In the genomic region with DNA sequence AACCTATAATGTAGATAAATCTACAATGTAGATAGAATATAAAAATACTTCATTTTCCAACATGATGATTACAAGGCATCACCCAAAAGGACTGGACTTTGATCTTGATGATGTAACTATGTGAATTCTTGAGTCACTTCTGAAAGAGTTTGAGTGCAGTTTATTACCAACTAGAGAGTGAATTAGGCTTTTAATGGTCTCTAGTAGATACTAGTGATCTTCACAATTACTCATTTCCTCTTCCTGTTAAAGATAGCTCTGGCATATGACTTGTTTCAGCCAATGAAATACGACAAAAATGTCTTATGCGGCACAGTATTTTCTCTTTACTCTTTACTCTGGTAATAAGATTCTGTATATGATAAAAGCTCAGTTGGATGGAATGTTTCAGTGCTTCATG, we compare ENCODE assay signal across 34 cellular contexts.
"Had no signal": no experiment of that assay in that cellular context is flagged by ENCODE, and none has a peak within 500 bp of the region (broad histone marks: within the 10 kb centered on the region; RNA-seq: fewer than 3 reads in every experiment).

No MANE protein-coding gene starts in this region.

- H3K4me1 Mint-ChIP-seq: activated CD4-positive, alpha-beta memory T cell treated with anti-CD3 and anti-CD28 coated beads, Interleukin-2, amount 10 ng/mL, durations not matched to agents 7 days and 5 days; activated CD4-positive, alpha-beta T cell treated with anti-CD3 and anti-CD28 coated beads, Interleukin-2, amount 10 ng/mL, durations not matched to agents 7 days and 5 days; activated naive CD4-positive, alpha-beta T cell treated with anti-CD3 and anti-CD28 coated beads, Interleukin-2, amount 50 U/mL, for 24 hours; activated naive CD8-positive, alpha-beta T cell treated with anti-CD3 and anti-CD28 coated beads, Interleukin-2, amount 50 U/mL, for 24 hours; central memory CD8-positive, alpha-beta T cell; endodermal cell; immature natural killer cell; mesothelial cell of epicardium; naive B cell; stimulated activated naive B cell treated with anti-CD40 and anti-IgM and Interleukin-4, amounts not matched to agents 10 μg/mL and 1 μg/mL and 100 μg/mL, for 72 hours; WTC11 had no signal

- H3K9me3 Mint-ChIP-seq: activated naive CD4-positive, alpha-beta T cell treated with anti-CD3 and anti-CD28 coated beads, Interleukin-2, amount 50 U/mL, for 24 hours; endodermal cell had no signal

- H3K27ac ChIP-seq: esophagus muscularis mucosa, foreskin keratinocyte, heart left ventricle, pancreas, psoas muscle, sigmoid colon, stomach, thyroid gland, upper lobe of left lung, vagina had no signal

- H3K4me3 ChIP-seq: esophagus muscularis mucosa, heart left ventricle, pancreas, psoas muscle, sigmoid colon, stomach, thyroid gland, upper lobe of left lung, vagina had no signal

- DNase-seq: activated CD4-positive, alpha-beta memory T cell treated with anti-CD3 and anti-CD28 coated beads, Interleukin-2, amount 10 ng/mL, durations not matched to agents 7 days and 5 days; activated CD4-positive, alpha-beta T cell treated with anti-CD3 and anti-CD28 coated beads for 1 hour; activated CD4-positive, alpha-beta T cell treated with anti-CD3 and anti-CD28 coated beads, Interleukin-2, amount 10 ng/mL, durations not matched to agents 7 days and 5 days; activated naive CD8-positive, alpha-beta T cell treated with anti-CD3 and anti-CD28 coated beads, Interleukin-2, amount 50 U/mL, for 24 hours; activated T-cell treated with anti-CD3 and anti-CD28 coated beads, Interleukin-2, amount 50 U/mL, for 48 hours; anterior cingulate cortex; endodermal cell; foreskin keratinocyte; heart left ventricle; hypothalamus; immature natural killer cell; kidney; left colon; mammary epithelial cell; naive B cell; pancreas; psoas muscle; sigmoid colon; small intestine; stimulated activated CD4-positive, alpha-beta T cell treated with anti-CD3 and anti-CD28 coated beads, Interleukin-1b, Interleukin-23, amount 100 ng/mL, for 48 hours; stimulated activated CD4-positive, alpha-beta T cell treated with anti-CD3 and anti-CD28 coated beads, Interleukin-4, amount 100 ng/mL, for 4 hours; stimulated activated naive B cell treated with anti-CD40 and anti-IgM and Interleukin-4, amounts not matched to agents 10 μg/mL and 1 μg/mL and 100 μg/mL, for 72 hours; stomach; T1000; thyroid gland; upper lobe of left lung had no signal

- H3K27me3 Mint-ChIP-seq: activated CD4-positive, alpha-beta memory T cell treated with anti-CD3 and anti-CD28 coated beads, Interleukin-2, amount 10 ng/mL, durations not matched to agents 7 days and 5 days; activated CD4-positive, alpha-beta T cell treated with anti-CD3 and anti-CD28 coated beads, Interleukin-2, amount 10 ng/mL, durations not matched to agents 7 days and 5 days; activated naive CD4-positive, alpha-beta T cell treated with anti-CD3 and anti-CD28 coated beads, Interleukin-2, amount 50 U/mL, for 24 hours; activated naive CD8-positive, alpha-beta T cell treated with anti-CD3 and anti-CD28 coated beads, Interleukin-2, amount 50 U/mL, for 24 hours; central memory CD8-positive, alpha-beta T cell; dendritic cell treated with granulocyte-macrophage colony-stimulating factor and Interleukin-4, amounts not matched to agents 40 ng/mL and 50 ng/mL, for 4 days; naive B cell; stimulated activated naive B cell treated with anti-CD40 and anti-IgM and Interleukin-4, amounts not matched to agents 10 μg/mL and 1 μg/mL and 100 μg/mL, for 72 hours had no signal

- H3K36me3 ChIP-seq: esophagus muscularis mucosa, heart left ventricle, pancreas, sigmoid colon, stomach, thyroid gland, upper lobe of left lung, vagina had no signal

- ATAC-seq: activated naive CD8-positive, alpha-beta T cell treated with anti-CD3 and anti-CD28 coated beads, Interleukin-2, amount 50 U/mL, for 24 hours; foreskin keratinocyte; heart left ventricle; left colon; pancreas; psoas muscle; stimulated activated naive B cell treated with anti-CD40 and anti-IgM and Interleukin-4, amounts not matched to agents 10 μg/mL and 1 μg/mL and 100 μg/mL, for 72 hours; WTC11 had no signal

- H3K4me3 Mint-ChIP-seq: activated CD4-positive, alpha-beta memory T cell treated with anti-CD3 and anti-CD28 coated beads, Interleukin-2, amount 10 ng/mL, durations not matched to agents 7 days and 5 days; activated CD4-positive, alpha-beta T cell treated with anti-CD3 and anti-CD28 coated beads, Interleukin-2, amount 10 ng/mL, durations not matched to agents 7 days and 5 days; activated naive CD4-positive, alpha-beta T cell treated with anti-CD3 and anti-CD28 coated beads, Interleukin-2, amount 50 U/mL, for 24 hours; activated naive CD8-positive, alpha-beta T cell treated with anti-CD3 and anti-CD28 coated beads, Interleukin-2, amount 50 U/mL, for 24 hours; central memory CD8-positive, alpha-beta T cell; dendritic cell treated with granulocyte-macrophage colony-stimulating factor and Interleukin-4, amounts not matched to agents 40 ng/mL and 50 ng/mL, for 4 days; endodermal cell; immature natural killer cell; mesothelial cell of epicardium; naive B cell; stimulated activated naive B cell treated with anti-CD40 and anti-IgM and Interleukin-4, amounts not matched to agents 10 μg/mL and 1 μg/mL and 100 μg/mL, for 72 hours; WTC11 had no signal

- H3K27ac Mint-ChIP-seq: activated CD4-positive, alpha-beta memory T cell treated with anti-CD3 and anti-CD28 coated beads, Interleukin-2, amount 10 ng/mL, durations not matched to agents 7 days and 5 days; activated CD4-positive, alpha-beta T cell treated with anti-CD3 and anti-CD28 coated beads, Interleukin-2, amount 10 ng/mL, durations not matched to agents 7 days and 5 days; activated naive CD4-positive, alpha-beta T cell treated with anti-CD3 and anti-CD28 coated beads, Interleukin-2, amount 50 U/mL, for 24 hours; activated naive CD8-positive, alpha-beta T cell treated with anti-CD3 and anti-CD28 coated beads, Interleukin-2, amount 50 U/mL, for 24 hours; activated T-helper 2 cell treated with anti-CD3 and anti-CD28 coated beads, Interferon-gamma antibody, Interleukin-2, Interleukin-4, amounts not matched to agents 10 μg/mL and 5 μg/mL and 100 μg/mL, durations not matched to agents 14 hours and 24 hours and 36 hours; dendritic cell treated with granulocyte-macrophage colony-stimulating factor and Interleukin-4, amounts not matched to agents 40 ng/mL and 50 ng/mL, for 4 days; endodermal cell; immature natural killer cell; mesothelial cell of epicardium; stimulated activated naive B cell treated with anti-CD40 and anti-IgM and Interleukin-4, amounts not matched to agents 10 μg/mL and 1 μg/mL and 100 μg/mL, for 72 hours; WTC11 had no signal

- H3K36me3 Mint-ChIP-seq: activated naive CD4-positive, alpha-beta T cell treated with anti-CD3 and anti-CD28 coated beads, Interleukin-2, amount 50 U/mL, for 24 hours; immature natural killer cell; mesothelial cell of epicardium; naive B cell; WTC11 had no signal

- H3K27me3 ChIP-seq: esophagus muscularis mucosa, foreskin keratinocyte, pancreas, sigmoid colon, stomach, thyroid gland, upper lobe of left lung, vagina had no signal

- H3K9me3 ChIP-seq: esophagus muscularis mucosa, pancreas, psoas muscle, sigmoid colon, thyroid gland, upper lobe of left lung, vagina had no signal

- H3K4me1 ChIP-seq: esophagus muscularis mucosa, foreskin keratinocyte, heart left ventricle, pancreas, psoas muscle, sigmoid colon, stomach, thyroid gland, upper lobe of left lung, vagina had no signal
